9 cellular contexts compared by ENCODE assay signal in the genomic region with DNA sequence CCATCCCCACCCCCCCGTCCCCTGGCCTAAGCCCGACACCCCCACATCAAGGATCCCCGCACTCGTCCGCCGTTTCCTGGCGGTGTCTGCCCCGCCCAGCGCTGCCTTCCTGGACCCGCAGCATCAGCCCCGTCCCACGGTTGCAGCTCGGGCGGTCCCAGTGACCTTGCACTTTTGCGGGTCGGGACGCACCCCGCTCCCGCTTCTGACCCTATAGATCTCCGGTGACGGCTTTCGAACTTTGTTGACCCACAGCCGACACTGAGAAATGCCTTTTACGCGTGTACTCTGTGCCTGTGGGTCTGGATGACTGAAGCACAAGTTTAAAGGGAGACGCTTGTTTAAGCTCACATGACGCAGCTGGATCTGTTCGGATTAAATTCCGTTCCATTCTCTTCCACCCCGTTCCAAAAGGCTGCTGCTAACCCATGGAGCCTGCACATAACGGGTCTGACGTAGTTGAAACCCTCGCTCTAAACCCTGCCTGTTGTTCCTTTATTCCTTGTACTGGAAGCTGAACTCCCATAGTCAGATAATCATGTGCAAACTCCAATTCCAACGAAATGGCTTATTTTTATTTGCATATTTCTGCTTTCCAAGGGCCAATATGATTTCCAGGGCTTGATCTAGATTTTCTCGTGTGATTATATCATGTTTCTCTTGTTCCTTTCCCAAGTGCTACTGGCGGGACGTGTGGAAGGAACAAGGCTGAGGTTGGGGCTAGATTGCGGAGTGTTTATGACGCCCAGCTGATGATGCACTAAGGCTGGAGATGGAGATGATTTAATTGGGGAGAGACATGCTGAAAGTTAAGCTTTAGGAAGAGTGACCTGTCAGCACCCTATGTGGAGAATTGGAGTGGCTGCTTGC. TPM values are rescaled to one million over a fixed set of nuclear protein-coding genes. Genes with fewer than 3 reads are reported as not detected.
A peak's percentile ranks its signal among the peaks of the same experiment; 100 is the strongest.
DNase-seq lines count a peak whose midpoint lies in the region; ATAC-seq and FAIRE-seq lines count a peak whose summit lies in the region.
"Had no signal": no experiment of that assay in that cellular context is flagged by ENCODE, and none has a peak within 500 bp of the region (broad histone marks: within the 10 kb centered on the region; RNA-seq: fewer than 3 reads in every experiment).

No MANE protein-coding gene starts in this region.

- no peak overlapping the region for H3K27ac ChIP-seq in SJSA1

- H3K4me1 ChIP-seq in SJSA1 (replicated peaks): peaks cover 9% of the 10 kb centered on the region

- peak; percentile 35 for FAIRE-seq in GM18507 (lab: Jason Lieb, UNC)
- FAIRE-seq: colon had no signal

- DNase-seq in GM18507 (ENCODE audit: extremely low spot score, insufficient read length, low read depth) (no peak), SJSA1 (ENCODE audit: low read depth in 1 of 2, low spot score in 2 of 2) (peak in 1 of 2 experiments; percentile 38), astrocyte of the hippocampus (ENCODE audit: low read depth, low spot score) (peak; percentile 73), hepatic stellate cell (ENCODE audit: low spot score) (peak; percentile 64), renal cortical epithelial cell (ENCODE audit: low read depth) (peak; percentile 63), cerebellar nuclear complex (lab: John Stamatoyannopoulos, UW) (no peak)

- no peaks in the 10 kb centered on the region for H3K9me3 ChIP-seq in SJSA1 (replicated peaks)

- H3K27me3 ChIP-seq in SJSA1 (replicated peaks): no peaks in the 10 kb centered on the region

- ATAC-seq in HG02973 (IDR thresholded peaks at IDR 0.05; ENCODE audit: unreplicated experiment) (peak; percentile 23), HG02571 (IDR thresholded peaks at IDR 0.05; ENCODE audit: unreplicated experiment) (no peak)

- H3K36me3 ChIP-seq in SJSA1: peaks cover 13% of the 10 kb centered on the region; the same call in 1 of the 2 replicates

- H3K4me3 ChIP-seq in SJSA1: peak overlapping the region; percentile 81

RNA-seq across cellular contexts. Expression of a gene that starts 0.8 kb away (rescaled TPM):
- total RNA-seq in SJSA1 (2014; rRNA removed; shearing (Covaris generic)): 14.7 and 17.6 TPM in 2 replicates
- 35.3 and 42.9 TPM in 2 replicates for total RNA-seq in renal cortical epithelial cell

RNA-seq across cellular contexts. Expression of a gene that starts 29.6 kb away (rescaled TPM):
- total RNA-seq in SJSA1 (2014; rRNA removed; shearing (Covaris generic)): 72.0 and 82.4 TPM in 2 replicates
- total RNA-seq in renal cortical epithelial cell: 39.4 and 39.9 TPM in 2 replicates

RNA-seq across cellular contexts. Expression of a gene that starts 51.5 kb away (rescaled TPM):
- not detected in 2 replicates for total RNA-seq in SJSA1 (2014; rRNA removed; shearing (Covaris generic))
- total RNA-seq in renal cortical epithelial cell: 0.50 and 1.9 TPM in 2 replicates

RNA-seq across cellular contexts. Expression of a gene that starts 54.6 kb away (rescaled TPM):
- total RNA-seq in SJSA1 (2014; rRNA removed; shearing (Covaris generic)): not detected in 2 replicates
- total RNA-seq in renal cortical epithelial cell: 1.8 and 5.4 TPM in 2 replicates

RNA-seq across cellular contexts. Expression of a gene that starts 56.6 kb away (rescaled TPM):
- 29.9 and 44.0 TPM in 2 replicates for total RNA-seq in SJSA1 (2014; rRNA removed; shearing (Covaris generic))
- 2.3 and 17.5 TPM in 2 replicates for total RNA-seq in renal cortical epithelial cell

Comparison
In these comparisons a context has a peak if more than half of its experiments do, and no peak if none do; other contexts are left out.
1. DNase-seq: peak in astrocyte of the hippocampus (single experiment), hepatic stellate cell (single experiment) and renal cortical epithelial cell (single experiment); none in GM18507 (single experiment) and cerebellar nuclear complex (0 of 2).